ENCODE assay signal across 29 cellular contexts in the genomic region with DNA sequence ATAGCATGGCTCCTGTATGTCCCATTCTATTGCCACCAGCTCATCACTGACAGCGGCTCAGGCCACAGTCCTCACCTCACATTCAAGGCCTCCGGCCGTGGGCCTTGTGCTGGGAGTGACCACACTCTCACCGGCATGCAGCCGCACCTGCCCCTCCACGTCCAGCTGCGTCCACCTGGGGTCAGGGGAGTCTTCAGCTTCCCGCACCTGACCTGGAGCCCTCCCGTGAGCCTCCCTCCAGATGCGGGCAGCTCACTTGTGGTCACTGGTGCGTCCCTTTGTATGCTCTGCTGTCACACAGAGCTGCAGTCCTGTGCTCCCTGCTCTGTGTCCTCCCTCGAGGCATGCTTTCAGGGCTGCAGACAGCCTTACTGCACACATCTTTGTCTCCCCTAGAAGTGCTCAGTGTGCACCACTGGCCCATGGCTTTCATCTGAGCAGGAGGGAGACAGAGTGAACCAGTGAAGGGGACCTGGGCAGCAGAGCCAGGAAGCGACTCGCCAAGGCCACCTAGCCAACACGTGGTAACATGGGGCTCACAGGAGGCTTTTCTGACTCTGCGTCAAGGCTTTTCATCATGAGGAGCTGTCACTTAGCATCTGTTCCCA.
"Had no signal": no experiment of that assay in that cellular context is flagged by ENCODE, and none has a peak within 500 bp of the region (broad histone marks: within the 10 kb centered on the region; RNA-seq: fewer than 3 reads in every experiment).

No MANE protein-coding gene starts in this region.

- H3K4me3 ChIP-seq: adrenal gland, MG63, Peyer's patch, SJSA1 had no signal

- DNase-seq: activated CD4-positive, alpha-beta memory T cell treated with anti-CD3 and anti-CD28 coated beads, Interleukin-2, amount 10 ng/mL, durations not matched to agents 7 days and 5 days; activated CD4-positive, alpha-beta T cell treated with anti-CD3 and anti-CD28 coated beads for 36 hours; activated CD4-positive, alpha-beta T cell treated with anti-CD3 and anti-CD28 coated beads, Interleukin-2, amount 50 U/mL, for 1 hour; activated CD8-positive, alpha-beta memory T cell treated with anti-CD3 and anti-CD28 coated beads, Interleukin-2, amount 50 U/mL, for 48 hours; activated gamma-delta T cell treated with Interleukin-2 at 50 U/mL for 16 hours; activated naive CD4-positive, alpha-beta T cell treated with anti-CD3 and anti-CD28 coated beads, Interleukin-2, amount 50 U/mL, for 16 hours; activated naive CD8-positive, alpha-beta T cell treated with anti-CD3 and anti-CD28 coated beads, Interleukin-2, amount 10 ng/mL, durations not matched to agents 7 days and 5 days; activated T-cell treated with anti-CD3 and anti-CD28 coated beads, Interleukin-2, amount 50 U/mL, for 24 hours; anterior cingulate cortex; MG63; MV-4-11; NCI-H1092 treated with DMSO at 0.1 percent for 48 hours; NCI-H1417 treated with DMSO at 0.1 percent for 48 hours; NCI-H1694; NCI-H2029; NCI-H2107; NCI-H2171 treated with DMSO at 0.1 percent for 48 hours; NCI-H226; NCI-H510A; NCI-H526 treated with DMSO at 0.1 percent for 48 hours; Peyer's patch; SHP77; T-cell; T-helper 2 cell had no signal

- H3K27me3 ChIP-seq: MG63, Peyer's patch, SJSA1 had no signal

- ATAC-seq: activated CD4-positive, alpha-beta T cell treated with anti-CD3 and anti-CD28 coated beads for 36 hours; T-cell had no signal

- H3K9ac ChIP-seq: KMS-11 had no signal

- H3K27ac ChIP-seq: adrenal gland, KMS-11, Peyer's patch, RWPE1, SJSA1, VCaP had no signal

- H3K36me3 ChIP-seq: adrenal gland, MG63, Peyer's patch, SJSA1 had no signal

- H3K4me2 ChIP-seq: KMS-11 had no signal

- H3K9me3 ChIP-seq: adrenal gland, MG63, Peyer's patch, SJSA1 had no signal

- H3K4me1 ChIP-seq: adrenal gland, Peyer's patch had no signal
